Comparison of ENCODE assay signal across 12 cellular contexts in the genomic region with DNA sequence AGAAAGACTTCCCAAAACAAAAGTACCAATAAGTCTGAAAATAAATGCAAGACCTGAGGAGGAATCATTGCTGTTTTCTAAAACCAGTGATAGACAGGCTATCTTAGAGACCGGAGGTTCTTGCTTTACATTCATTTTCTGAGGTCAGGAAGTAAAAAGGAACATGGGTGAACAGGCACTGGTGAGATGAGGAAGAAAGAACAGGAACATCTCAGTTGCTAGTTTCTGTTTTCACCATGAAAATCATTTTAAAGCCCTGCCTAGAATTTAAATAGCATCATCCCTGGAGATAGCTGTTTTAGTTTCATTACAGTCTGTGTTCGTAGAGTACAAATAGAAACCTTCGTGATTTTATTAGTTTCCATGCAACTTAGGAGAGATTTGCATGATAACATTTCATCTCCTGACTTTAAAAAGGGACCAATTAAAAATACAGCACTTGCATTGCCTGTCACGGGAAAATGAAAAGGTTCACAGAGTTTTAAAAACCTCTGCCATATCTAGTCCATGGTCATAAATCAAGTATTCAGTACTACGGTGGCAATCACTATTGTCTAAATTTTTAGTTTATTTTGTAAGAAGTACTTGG. TPM values are rescaled to one million over a fixed set of nuclear protein-coding genes. Genes with fewer than 3 reads are reported as not detected.
A peak's percentile ranks its signal among the peaks of the same experiment; 100 is the strongest.
DNase-seq lines count a peak whose midpoint lies in the region; ATAC-seq, FAIRE-seq and TF ChIP-seq lines count a peak whose summit lies in the region.
"Had no signal": no experiment of that assay in that cellular context is flagged by ENCODE, and none has a peak within 500 bp of the region (broad histone marks: within the 10 kb centered on the region; RNA-seq: fewer than 3 reads in every experiment).

No MANE protein-coding gene starts in this region.

- H3K27me3 Mint-ChIP-seq in HFFc6 (ENCODE audit: insufficient read depth) = no peaks in the 10 kb centered on the region

- peaks cover 17% of the 10 kb centered on the region for H3K36me3 Mint-ChIP-seq in HFFc6 (ENCODE audit: low read depth)
- H3K36me3 Mint-ChIP-seq: CD4-positive, CD25-positive, alpha-beta regulatory T cell had no signal

- peak overlapping the region; percentile 76 for H3K27ac Mint-ChIP-seq in HFFc6
- H3K27ac Mint-ChIP-seq: CD4-positive, CD25-positive, alpha-beta regulatory T cell had no signal

- FAIRE-seq in islet of Langerhans (lab: Jason Lieb, UNC) = peak; percentile 49

- peak overlapping the region; percentile 78 for H3K4me3 Mint-ChIP-seq in HFFc6
- H3K4me3 Mint-ChIP-seq: CD4-positive, CD25-positive, alpha-beta regulatory T cell had no signal

- no peak for DNase-seq in HFFc6
- DNase-seq in MV-4-11 (lab: John Stamatoyannopoulos, UW) = peak; percentile 91
- DNase-seq in stimulated activated CD4-positive, alpha-beta T cell treated with anti-CD3 and anti-CD28 coated beads, Interleukin-2, amount 100 ng/mL, for 24 hours = no peak
- no peak for DNase-seq in activated effector memory CD4-positive, alpha-beta T cell treated with Interleukin-2 at 50 U/mL for 16 hours
- DNase-seq in HCEC 1CT = no peak
- DNase-seq: aorta; CD4-positive, CD25-positive, alpha-beta regulatory T cell; NCI-H146 had no signal

- no peak for TF ChIP-seq CTCF in HFFc6 (IDR thresholded peaks at IDR 0.05)

- no peaks in the 10 kb centered on the region for H3K9me3 Mint-ChIP-seq in HFFc6

- ATAC-seq in GM18498 (IDR thresholded peaks at IDR 0.05; ENCODE audit: unreplicated experiment) (peak; percentile 56), SK-N-SH treated with all-trans-retinoic acid at 6 μM for 48 hours (no peak)
- ATAC-seq: sciatic nerve had no signal

- H3K4me1 Mint-ChIP-seq in HFFc6 (ENCODE audit: low read depth) = peaks cover 91% of the 10 kb centered on the region
- H3K4me1 Mint-ChIP-seq: CD4-positive, CD25-positive, alpha-beta regulatory T cell had no signal

TF ChIP-seq in SK-N-SH treated with all-trans-retinoic acid at 6 μM for 48 hours, 23 proteins besides CTCF, POLR2A, EP300 and RAD21:
- TF ChIP-seq ARNTL (CRISPR knock-in tag; IDR thresholded peaks at IDR 0.05; ENCODE audit: borderline replicate concordance, low read depth) (no peak), BACH2 (CRISPR knock-in tag; IDR thresholded peaks at IDR 0.05; ENCODE audit: borderline replicate concordance) (no peak), ZNF8 (CRISPR knock-in tag; IDR thresholded peaks at IDR 0.05) (no peak), ZC3H10 (CRISPR knock-in tag; IDR thresholded peaks at IDR 0.05) (no peak), ISL1 (CRISPR knock-in tag; IDR thresholded peaks at IDR 0.05) (no peak), ESRRG (CRISPR knock-in tag; IDR thresholded peaks at IDR 0.05) (no peak), PPARA (CRISPR knock-in tag; IDR thresholded peaks at IDR 0.05; ENCODE audit: borderline replicate concordance) (no peak), RARB (CRISPR knock-in tag; IDR thresholded peaks at IDR 0.05) (no peak), TCF4 (CRISPR knock-in tag; IDR thresholded peaks at IDR 0.05; ENCODE audit: borderline replicate concordance) (no peak), ZNF565 (CRISPR knock-in tag; conservative IDR thresholded peaks at IDR 0.05; ENCODE audit: low read depth) (no peak), CSDC2 (CRISPR knock-in tag; IDR thresholded peaks at IDR 0.05) (no peak), SNAI2 (CRISPR knock-in tag; IDR thresholded peaks at IDR 0.05) (no peak)
- TF ChIP-seq, protein P1, sequence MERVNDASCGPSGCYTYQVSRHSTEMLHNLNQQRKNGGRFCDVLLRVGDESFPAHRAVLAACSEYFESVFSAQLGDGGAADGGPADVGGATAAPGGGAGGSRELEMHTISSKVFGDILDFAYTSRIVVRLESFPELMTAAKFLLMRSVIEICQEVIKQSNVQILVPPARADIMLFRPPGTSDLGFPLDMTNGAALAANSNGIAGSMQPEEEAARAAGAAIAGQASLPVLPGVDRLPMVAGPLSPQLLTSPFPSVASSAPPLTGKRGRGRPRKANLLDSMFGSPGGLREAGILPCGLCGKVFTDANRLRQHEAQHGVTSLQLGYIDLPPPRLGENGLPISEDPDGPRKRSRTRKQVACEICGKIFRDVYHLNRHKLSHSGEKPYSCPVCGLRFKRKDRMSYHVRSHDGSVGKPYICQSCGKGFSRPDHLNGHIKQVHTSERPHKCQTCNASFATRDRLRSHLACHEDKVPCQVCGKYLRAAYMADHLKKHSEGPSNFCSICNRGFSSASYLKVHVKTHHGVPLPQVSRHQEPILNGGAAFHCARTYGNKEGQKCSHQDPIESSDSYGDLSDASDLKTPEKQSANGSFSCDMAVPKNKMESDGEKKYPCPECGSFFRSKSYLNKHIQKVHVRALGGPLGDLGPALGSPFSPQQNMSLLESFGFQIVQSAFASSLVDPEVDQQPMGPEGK (CRISPR knock-in tag; IDR thresholded peaks at IDR 0.05; ENCODE audit: borderline replicate concordance) = no peak
- TF ChIP-seq, protein P2, sequence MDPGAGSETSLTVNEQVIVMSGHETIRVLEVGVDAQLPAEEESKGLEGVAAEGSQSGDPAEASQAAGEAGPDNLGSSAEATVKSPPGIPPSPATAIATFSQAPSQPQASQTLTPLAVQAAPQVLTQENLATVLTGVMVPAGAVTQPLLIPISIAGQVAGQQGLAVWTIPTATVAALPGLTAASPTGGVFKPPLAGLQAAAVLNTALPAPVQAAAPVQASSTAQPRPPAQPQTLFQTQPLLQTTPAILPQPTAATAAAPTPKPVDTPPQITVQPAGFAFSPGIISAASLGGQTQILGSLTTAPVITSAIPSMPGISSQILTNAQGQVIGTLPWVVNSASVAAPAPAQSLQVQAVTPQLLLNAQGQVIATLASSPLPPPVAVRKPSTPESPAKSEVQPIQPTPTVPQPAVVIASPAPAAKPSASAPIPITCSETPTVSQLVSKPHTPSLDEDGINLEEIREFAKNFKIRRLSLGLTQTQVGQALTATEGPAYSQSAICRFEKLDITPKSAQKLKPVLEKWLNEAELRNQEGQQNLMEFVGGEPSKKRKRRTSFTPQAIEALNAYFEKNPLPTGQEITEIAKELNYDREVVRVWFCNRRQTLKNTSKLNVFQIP (CRISPR knock-in tag; IDR thresholded peaks at IDR 0.05; ENCODE audit: borderline replicate concordance, low read depth) = no peak
- TF ChIP-seq, protein P3, sequence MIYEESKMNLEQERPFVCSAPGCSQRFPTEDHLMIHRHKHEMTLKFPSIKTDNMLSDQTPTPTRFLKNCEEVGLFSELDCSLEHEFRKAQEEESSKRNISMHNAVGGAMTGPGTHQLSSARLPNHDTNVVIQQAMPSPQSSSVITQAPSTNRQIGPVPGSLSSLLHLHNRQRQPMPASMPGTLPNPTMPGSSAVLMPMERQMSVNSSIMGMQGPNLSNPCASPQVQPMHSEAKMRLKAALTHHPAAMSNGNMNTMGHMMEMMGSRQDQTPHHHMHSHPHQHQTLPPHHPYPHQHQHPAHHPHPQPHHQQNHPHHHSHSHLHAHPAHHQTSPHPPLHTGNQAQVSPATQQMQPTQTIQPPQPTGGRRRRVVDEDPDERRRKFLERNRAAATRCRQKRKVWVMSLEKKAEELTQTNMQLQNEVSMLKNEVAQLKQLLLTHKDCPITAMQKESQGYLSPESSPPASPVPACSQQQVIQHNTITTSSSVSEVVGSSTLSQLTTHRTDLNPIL (CRISPR knock-in tag; IDR thresholded peaks at IDR 0.05; ENCODE audit: low read depth) = no peak
- TF ChIP-seq, protein P4, sequence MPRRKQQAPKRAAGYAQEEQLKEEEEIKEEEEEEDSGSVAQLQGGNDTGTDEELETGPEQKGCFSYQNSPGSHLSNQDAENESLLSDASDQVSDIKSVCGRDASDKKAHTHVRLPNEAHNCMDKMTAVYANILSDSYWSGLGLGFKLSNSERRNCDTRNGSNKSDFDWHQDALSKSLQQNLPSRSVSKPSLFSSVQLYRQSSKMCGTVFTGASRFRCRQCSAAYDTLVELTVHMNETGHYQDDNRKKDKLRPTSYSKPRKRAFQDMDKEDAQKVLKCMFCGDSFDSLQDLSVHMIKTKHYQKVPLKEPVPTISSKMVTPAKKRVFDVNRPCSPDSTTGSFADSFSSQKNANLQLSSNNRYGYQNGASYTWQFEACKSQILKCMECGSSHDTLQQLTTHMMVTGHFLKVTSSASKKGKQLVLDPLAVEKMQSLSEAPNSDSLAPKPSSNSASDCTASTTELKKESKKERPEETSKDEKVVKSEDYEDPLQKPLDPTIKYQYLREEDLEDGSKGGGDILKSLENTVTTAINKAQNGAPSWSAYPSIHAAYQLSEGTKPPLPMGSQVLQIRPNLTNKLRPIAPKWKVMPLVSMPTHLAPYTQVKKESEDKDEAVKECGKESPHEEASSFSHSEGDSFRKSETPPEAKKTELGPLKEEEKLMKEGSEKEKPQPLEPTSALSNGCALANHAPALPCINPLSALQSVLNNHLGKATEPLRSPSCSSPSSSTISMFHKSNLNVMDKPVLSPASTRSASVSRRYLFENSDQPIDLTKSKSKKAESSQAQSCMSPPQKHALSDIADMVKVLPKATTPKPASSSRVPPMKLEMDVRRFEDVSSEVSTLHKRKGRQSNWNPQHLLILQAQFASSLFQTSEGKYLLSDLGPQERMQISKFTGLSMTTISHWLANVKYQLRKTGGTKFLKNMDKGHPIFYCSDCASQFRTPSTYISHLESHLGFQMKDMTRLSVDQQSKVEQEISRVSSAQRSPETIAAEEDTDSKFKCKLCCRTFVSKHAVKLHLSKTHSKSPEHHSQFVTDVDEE (CRISPR knock-in tag; IDR thresholded peaks at IDR 0.05) = no peak

RNA-seq across cellular contexts. Expression of a gene that starts 14.7 kb away (rescaled TPM):
- total RNA-seq in HFFc6 (2021; fragmentation: NEBNext Ultra II Directional; extraction: Animal tissue kit (Norgen Biotek cat#: 25700)) = 100 to 1,000 TPM in 2 of 6 experiments, 10 to 100 TPM in 4; 87.1 to 191 (median 93.5) TPM
- total RNA-seq: CD4-positive, CD25-positive, alpha-beta regulatory T cell had no signal
